Comparison of ENCODE assay signal across 8 cellular contexts in genomic region chr2:158207354-158207753, GRCh38.
"Had no signal": no experiment of that assay in that cellular context is flagged by ENCODE, and none has a peak within 500 bp of the region (broad histone marks: within the 10 kb centered on the region; RNA-seq: fewer than 3 reads in every experiment).

No MANE protein-coding gene starts in this region.

- FAIRE-seq: G401.6, GM12878, GM12891, GM12892, GM18507, GM19239 had no signal

- DNase-seq: GDM1, GF-D8 had no signal

- H3K4me3 ChIP-seq: GM12878 had no signal

- ATAC-seq: GM12878 had no signal
